ENCODE assay signal across 9 cellular contexts in genomic region chr3:146131616-146132410, GRCh38.
DNase-seq lines count a peak whose midpoint lies in the region; TF ChIP-seq lines count a peak whose summit lies in the region.
"Had no signal": no experiment of that assay in that cellular context is flagged by ENCODE, and none has a peak within 500 bp of the region (broad histone marks: within the 10 kb centered on the region; RNA-seq: fewer than 3 reads in every experiment).

No MANE protein-coding gene starts in this region.

- POLR2A ChIA-PET in RWPE1 (lab: Yijun Ruan, JAX; ENCODE audit: low non-redundant PET): no interaction called here

- peak; percentile 68 for DNase-seq in GM03348 (ENCODE audit: low spot score)
- peak; percentile 6 for DNase-seq in RWPE1 (ENCODE audit: low spot score)
- peak; percentile 90 for DNase-seq in fibroblast of mammary gland (ENCODE audit: low read depth)
- DNase-seq in skeletal muscle cell (ENCODE audit: low read depth): peak; percentile 79
- DNase-seq in NCI-H2171 treated with DMSO at 0.1 percent for 48 hours (lab: John Stamatoyannopoulos, UW): no peak
- no peak for DNase-seq in GM20000 (ENCODE audit: low spot score)
- no peak for DNase-seq in HPDE6-E6E7 (ENCODE audit: extremely low spot score)
- DNase-seq in HuH-7 (ENCODE audit: low spot score): no peak
- DNase-seq: NK-92 treated with Interleukin-12 subunit alpha and Interleukin-12 subunit beta, amount 100 ng/mL, for 24 hours had no signal

- no peak overlapping the region for H3K4me3 ChIP-seq in fibroblast of mammary gland (ENCODE audit: control insufficient read depth, low read depth, low read length)
- H3K4me3 ChIP-seq in skeletal muscle cell (ENCODE audit: low read depth, low read length): no peak overlapping the region

- CTCF ChIA-PET in RWPE1 (lab: Yijun Ruan, JAX): no interaction called here

- no peak overlapping the region for H3K27ac ChIP-seq in RWPE1

- TF ChIP-seq CTCF in RWPE1 (conservative IDR thresholded peaks at IDR 0.05; ENCODE audit: low read depth) (no peak), fibroblast of mammary gland (conservative IDR thresholded peaks at IDR 0.05; ENCODE audit: control insufficient read depth, insufficient read depth, low read depth, low read length) (no peak), GM20000 (IDR thresholded peaks at IDR 0.05; ENCODE audit: extremely low read depth, missing control alignments) (no peak)

Comparison
In these comparisons a context has a peak if more than half of its experiments do, and no peak if none do; other contexts are left out.
1. DNase-seq: peak in GM03348 (single experiment), RWPE1 (single experiment), fibroblast of mammary gland (single experiment) and skeletal muscle cell (single experiment); none in NCI-H2171 treated with DMSO at 0.1 percent for 48 hours (single experiment), GM20000 (single experiment), HPDE6-E6E7 (single experiment) and HuH-7 (single experiment).